1 cellular context compared by ENCODE assay signal in genomic region chrX:137566746-137567473, GRCh38.
TF ChIP-seq lines count a peak whose summit lies in the region.

No MANE protein-coding gene starts in this region.

TF ChIP-seq in HEK293, 187 proteins besides CTCF, POLR2A, EP300 and RAD21 (continued from another document):
- TF ChIP-seq OVOL3 (tag by site-specific recombination; IDR thresholded peaks at IDR 0.05), result no peak
- TF ChIP-seq ZNF274 (IDR thresholded peaks at IDR 0.05; ENCODE audit: low read length), result no peak
- TF ChIP-seq ZNF274 (tag by site-specific recombination; IDR thresholded peaks at IDR 0.05; ENCODE audit: borderline replicate concordance), result no peak
- TF ChIP-seq ZNF426 (tag by site-specific recombination; IDR thresholded peaks at IDR 0.05), result no peak
- no peak for TF ChIP-seq ZBTB8A (tag by site-specific recombination; IDR thresholded peaks at IDR 0.05)
- TF ChIP-seq ATF2 (tag by site-specific recombination; IDR thresholded peaks at IDR 0.05; ENCODE audit: low read depth), result no peak
- no peak for TF ChIP-seq ZNF148 (tag by site-specific recombination; IDR thresholded peaks at IDR 0.05; ENCODE audit: borderline replicate concordance)
